In the genomic region with DNA sequence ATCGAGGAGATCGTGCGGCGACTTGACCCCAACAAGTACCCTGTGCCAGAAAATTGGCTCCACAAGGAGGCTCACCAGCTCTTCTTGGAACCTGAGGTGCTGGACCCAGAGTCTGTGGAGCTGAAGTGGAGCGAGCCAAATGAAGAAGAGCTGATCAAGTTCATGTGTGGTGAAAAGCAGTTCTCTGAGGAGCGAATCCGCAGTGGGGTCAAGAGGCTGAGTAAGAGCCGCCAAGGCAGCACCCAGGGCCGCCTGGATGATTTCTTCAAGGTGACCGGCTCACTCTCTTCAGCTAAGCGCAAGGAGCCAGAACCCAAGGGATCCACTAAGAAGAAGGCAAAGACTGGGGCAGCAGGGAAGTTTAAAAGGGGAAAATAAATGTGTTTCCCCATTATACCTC, we compare ENCODE assay signal across 22 cellular contexts.
"Had no signal": no experiment of that assay in that cellular context is flagged by ENCODE, and none has a peak within 500 bp of the region (broad histone marks: within the 10 kb centered on the region; RNA-seq: fewer than 3 reads in every experiment).

No MANE protein-coding gene starts in this region.

- H3K4me3 ChIP-seq: heart left ventricle, transverse colon, uterus had no signal

- H3K27me3 Mint-ChIP-seq: activated naive CD8-positive, alpha-beta T cell treated with anti-CD3 and anti-CD28 coated beads, Interleukin-2, amount 50 U/mL, for 24 hours; dendritic cell treated with granulocyte-macrophage colony-stimulating factor and Interleukin-4, amounts not matched to agents 40 ng/mL and 50 ng/mL, for 4 days; memory B cell; natural killer cell treated with Interleukin-12 subunit alpha and Interleukin-12 subunit beta and Interleukin-15 and Interleukin-18, amount 100 ng/mL, for 72 hours; stimulated activated naive CD8-positive, alpha-beta T cell treated with anti-CD3 and anti-CD28 coated beads, Interleukin-15, amount 100 ng/mL, for 72 hours had no signal

- ATAC-seq: activated naive CD8-positive, alpha-beta T cell treated with anti-CD3 and anti-CD28 coated beads, Interleukin-2, amount 50 U/mL, for 24 hours; activated T-cell treated with anti-CD3 and anti-CD28 coated beads, Interleukin-2, amount 50 U/mL, for 4 hours; heart left ventricle; natural killer cell treated with Interleukin-12 subunit alpha and Interleukin-12 subunit beta and Interleukin-15 and Interleukin-18, amount 100 ng/mL, for 72 hours; sciatic nerve; stimulated activated effector memory CD8-positive, alpha-beta T cell treated with anti-CD3 and anti-CD28 coated beads, Interleukin-12 subunit alpha, Interleukin-12 subunit beta, amount 100 ng/mL, for 72 hours; stimulated activated naive CD8-positive, alpha-beta T cell treated with anti-CD3 and anti-CD28 coated beads, Interleukin-15, amount 100 ng/mL, for 72 hours had no signal

- DNase-seq: activated CD4-positive, alpha-beta T cell treated with anti-CD3 and anti-CD28 coated beads for 48 hours; activated CD4-positive, CD25-positive, alpha-beta regulatory T cell; activated CD8-positive, alpha-beta memory T cell treated with anti-CD3 and anti-CD28 coated beads, Interleukin-2, amount 50 U/mL, for 48 hours; activated effector memory CD4-positive, alpha-beta T cell treated with Interleukin-2 at 50 U/mL for 16 hours; activated naive CD4-positive, alpha-beta T cell treated with anti-CD3 and anti-CD28 coated beads for 36 hours; activated naive CD8-positive, alpha-beta T cell treated with anti-CD3 and anti-CD28 coated beads, Interleukin-2, amount 50 U/mL, for 24 hours; activated T-cell treated with anti-CD3 and anti-CD28 coated beads, Interleukin-2, amount 50 U/mL, for 4 hours; cerebellar nuclear complex; effector CD4-positive, alpha-beta T cell; nucleus accumbens; small intestine; stimulated activated CD4-positive, alpha-beta T cell treated with anti-CD3 and anti-CD28 coated beads, Interleukin-2, amount 100 ng/mL, for 24 hours; stimulated activated naive CD8-positive, alpha-beta T cell treated with anti-CD3 and anti-CD28 coated beads, Interleukin-15, amount 100 ng/mL, for 72 hours; transverse colon; uterus had no signal

- H3K27ac ChIP-seq: heart left ventricle, parathyroid adenoma, transverse colon, uterus had no signal

- H3K4me3 Mint-ChIP-seq: activated naive CD4-positive, alpha-beta T cell treated with anti-CD3 and anti-CD28 coated beads for 36 hours; activated naive CD8-positive, alpha-beta T cell treated with anti-CD3 and anti-CD28 coated beads, Interleukin-2, amount 50 U/mL, for 24 hours; activated T-cell treated with anti-CD3 and anti-CD28 coated beads, Interleukin-2, amount 50 U/mL, for 4 hours; dendritic cell treated with granulocyte-macrophage colony-stimulating factor and Interleukin-4, amounts not matched to agents 40 ng/mL and 50 ng/mL, for 4 days; memory B cell; natural killer cell treated with Interleukin-12 subunit alpha and Interleukin-12 subunit beta and Interleukin-15 and Interleukin-18, amount 100 ng/mL, for 72 hours; stimulated activated effector memory CD8-positive, alpha-beta T cell treated with anti-CD3 and anti-CD28 coated beads, Interleukin-12 subunit alpha, Interleukin-12 subunit beta, amount 100 ng/mL, for 72 hours; stimulated activated naive CD8-positive, alpha-beta T cell treated with anti-CD3 and anti-CD28 coated beads, Interleukin-15, amount 100 ng/mL, for 72 hours had no signal

- H3K27ac Mint-ChIP-seq: activated naive CD4-positive, alpha-beta T cell treated with anti-CD3 and anti-CD28 coated beads for 36 hours; activated naive CD8-positive, alpha-beta T cell treated with anti-CD3 and anti-CD28 coated beads, Interleukin-2, amount 50 U/mL, for 24 hours; memory B cell; stimulated activated effector memory CD8-positive, alpha-beta T cell treated with anti-CD3 and anti-CD28 coated beads, Interleukin-12 subunit alpha, Interleukin-12 subunit beta, amount 100 ng/mL, for 72 hours; stimulated activated naive CD8-positive, alpha-beta T cell treated with anti-CD3 and anti-CD28 coated beads, Interleukin-15, amount 100 ng/mL, for 72 hours had no signal

- H3K36me3 ChIP-seq: transverse colon, uterus had no signal

- H3K9me3 Mint-ChIP-seq: activated naive CD4-positive, alpha-beta T cell treated with anti-CD3 and anti-CD28 coated beads for 36 hours; activated naive CD8-positive, alpha-beta T cell treated with anti-CD3 and anti-CD28 coated beads, Interleukin-2, amount 50 U/mL, for 24 hours; activated T-cell treated with anti-CD3 and anti-CD28 coated beads, Interleukin-2, amount 50 U/mL, for 4 hours; dendritic cell treated with granulocyte-macrophage colony-stimulating factor and Interleukin-4, amounts not matched to agents 40 ng/mL and 50 ng/mL, for 4 days; memory B cell; natural killer cell treated with Interleukin-12 subunit alpha and Interleukin-12 subunit beta and Interleukin-15 and Interleukin-18, amount 100 ng/mL, for 72 hours; stimulated activated effector memory CD8-positive, alpha-beta T cell treated with anti-CD3 and anti-CD28 coated beads, Interleukin-12 subunit alpha, Interleukin-12 subunit beta, amount 100 ng/mL, for 72 hours; stimulated activated naive CD8-positive, alpha-beta T cell treated with anti-CD3 and anti-CD28 coated beads, Interleukin-15, amount 100 ng/mL, for 72 hours had no signal

- H3K27me3 ChIP-seq: heart left ventricle, transverse colon, uterus had no signal

- H3K9me3 ChIP-seq: heart left ventricle, transverse colon, uterus had no signal
